21 cellular contexts compared by ENCODE assay signal in the genomic region with DNA sequence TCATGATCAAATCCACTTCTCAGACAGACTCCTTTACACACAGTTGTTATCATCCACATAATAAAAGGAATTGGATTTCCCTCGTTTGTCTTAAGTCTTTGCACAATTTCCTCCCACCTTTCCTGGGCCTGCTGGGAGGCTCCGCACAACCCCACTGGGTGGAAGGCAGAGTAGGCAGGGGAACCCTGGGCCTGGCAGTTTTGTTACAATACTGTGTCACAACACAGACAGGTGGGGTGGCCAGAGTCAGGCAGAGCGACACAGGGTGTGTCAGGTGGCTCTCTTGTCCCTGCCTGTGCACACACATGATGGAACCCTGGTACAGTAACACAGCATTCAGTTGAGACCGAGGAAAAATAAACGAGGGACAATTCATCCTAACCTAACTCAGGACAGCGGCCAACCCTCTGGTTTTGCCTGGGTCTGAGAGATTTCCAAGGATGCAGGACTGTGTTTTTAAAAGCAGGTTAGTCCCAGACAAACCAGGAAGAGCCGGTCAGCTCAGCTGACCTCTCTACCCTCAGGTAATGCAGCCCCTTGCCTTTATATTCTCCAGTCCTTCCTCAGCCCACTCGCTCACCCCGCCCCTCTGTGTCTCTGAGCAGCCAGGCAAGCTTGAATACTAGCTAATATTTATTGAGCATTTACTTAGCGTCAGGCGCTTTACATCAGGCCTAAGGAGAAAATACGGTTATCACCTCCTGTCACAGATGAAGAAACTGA. TPM values are rescaled to one million over a fixed set of nuclear protein-coding genes. Genes with fewer than 3 reads are reported as not detected.
DNase-seq lines count a peak whose midpoint lies in the region; ATAC-seq, FAIRE-seq and TF ChIP-seq lines count a peak whose summit lies in the region.
"Had no signal": no experiment of that assay in that cellular context is flagged by ENCODE, and none has a peak within 500 bp of the region (broad histone marks: within the 10 kb centered on the region; RNA-seq: fewer than 3 reads in every experiment).

No MANE protein-coding gene starts in this region.

- H2BK20ac ChIP-seq in H1 (ENCODE audit: low read length), result no peak overlapping the region

- no peak overlapping the region for H3K4ac ChIP-seq in H1 (replicated peaks; ENCODE audit: insufficient read length, low read depth, low read length)

- H2BK12ac ChIP-seq in H1 (ENCODE audit: low read depth, low read length), result no peak overlapping the region

- FAIRE-seq in H1 (lab: Jason Lieb, UNC), result no peak
- FAIRE-seq: pancreas, TTC549 had no signal

- H2AFZ ChIP-seq in H1 (ENCODE audit: low read length), result no peak overlapping the region

- 0 out of 2 replicates have a peak overlapping the region, but pooled peaks have one; percentile 82 for H2BK15ac ChIP-seq in H1 (ENCODE audit: low read length)

- TF ChIP-seq POLR2A in H1 (IDR thresholded peaks at IDR 0.05; ENCODE audit: control extremely low read depth in 1 of 2, low read depth in 2 of 2, low read length in 2 of 2), result no peak
- no peak for TF ChIP-seq POLR2A in vagina (IDR thresholded peaks at IDR 0.05)

- 0 out of 2 replicates have a peak overlapping the region, but pooled peaks have one; percentile 23 for H4K8ac ChIP-seq in H1 (ENCODE audit: extremely low read depth, insufficient read depth, low read length)

- no peaks in the 10 kb centered on the region for H3K79me2 ChIP-seq in H1 (ENCODE audit: control insufficient read depth in 1 of 2, insufficient read depth in 2 of 2, low read length in 2 of 2)

- H3K36me3 Mint-ChIP-seq in nephron progenitor cell (ENCODE audit: low read depth), result no peaks in the 10 kb centered on the region

- WGBS in right cardiac atrium, result 84% methylated on average over 12 of the region's 12 CpGs
- 87% methylated on average over 12 of the region's 12 CpGs; no CpG with 5 or more reads in 1 of the 2 experiments for WGBS in H1 (ENCODE audit: extremely low coverage in 1 of 2, insufficient coverage in 1 of 2, insufficient read length in 1 of 2, insufficient replicate concordance in 2 of 2, low coverage in 1 of 2, low lambda C conversion rate in 2 of 2, missing lambda C conversion rate in 1 of 2), 2 experiments

- H3K9me3 ChIP-seq in right cardiac atrium (ENCODE audit: control insufficient read depth, low read length) (no peaks in the 10 kb centered on the region), H1 (ENCODE audit: insufficient read depth in 2 of 2, low read depth in 1 of 2, low read length in 1 of 2) (no peaks in the 10 kb centered on the region), vagina (no peaks in the 10 kb centered on the region)
- H3K9me3 ChIP-seq: esophagus squamous epithelium, pancreas had no signal

- H4K5ac ChIP-seq in H1 (ENCODE audit: insufficient read length, low read depth, low read length), result no peak overlapping the region

- no peak for TF ChIP-seq EP300 in H1 (IDR thresholded peaks at IDR 0.05; ENCODE audit: borderline replicate concordance in 1 of 2, low read depth in 2 of 2, low read length in 2 of 2)

- no peaks in the 10 kb centered on the region for H3K27me3 ChIP-seq in right cardiac atrium (ENCODE audit: control insufficient read depth, insufficient read depth)
- H3K27me3 ChIP-seq in H1 (replicated peaks in 1 of 4; ENCODE audit: control insufficient read depth in 3 of 4, extremely low read depth in 1 of 4, insufficient read depth in 3 of 4, low read length in 3 of 4), result no peaks in the 10 kb centered on the region; a peak in 1 of 7 replicates
- no peaks in the 10 kb centered on the region for H3K27me3 ChIP-seq in vagina
- H3K27me3 ChIP-seq: esophagus squamous epithelium, pancreas had no signal

- H3K9me3 Mint-ChIP-seq in nephron progenitor cell, result no peaks in the 10 kb centered on the region

- no peaks in the 10 kb centered on the region for H4K20me1 ChIP-seq in H1 (replicated peaks in 1 of 2; ENCODE audit: control insufficient read depth in 1 of 2, insufficient read depth in 2 of 2, low read length in 2 of 2)

- no peaks in the 10 kb centered on the region for H3K36me3 ChIP-seq in H1 (ENCODE audit: control insufficient read depth in 2 of 4, insufficient read depth in 4 of 4, low read length in 3 of 4)
- no peaks in the 10 kb centered on the region for H3K36me3 ChIP-seq in vagina
- H3K36me3 ChIP-seq: esophagus squamous epithelium, pancreas had no signal

- intact Hi-C loops in right cardiac atrium (cut with DNase I) (no loop called here), Right ventricle myocardium inferior (cut with DNase I) (no loop called here), vagina (cut with DNase I) (no loop called here)

- H3K27ac Mint-ChIP-seq in nephron progenitor cell, result peak overlapping the region; percentile 88

- peaks cover 66% of the 10 kb centered on the region for H3K4me1 Mint-ChIP-seq in nephron progenitor cell

- no peak overlapping the region for H2BK120ac ChIP-seq in H1 (replicated peaks; ENCODE audit: low read depth, low read length)

- no peaks in the 10 kb centered on the region; the same call in 1 of the 2 replicates for H3K23me2 ChIP-seq in H1 (ENCODE audit: low read depth, low read length)

- TF ChIP-seq CTCF in H1 (IDR thresholded peaks at IDR 0.05; ENCODE audit: control extremely low read depth in 1 of 3, insufficient read depth in 1 of 3, low read depth in 1 of 3, low read length in 3 of 3) (no peak), nephron progenitor cell (IDR thresholded peaks at IDR 0.05) (no peak), vagina (IDR thresholded peaks at IDR 0.05) (no peak)

- DNase-seq in right cardiac atrium (no peak), Right ventricle myocardium inferior (ENCODE audit: missing footprints) (no peak), H1 (ENCODE audit: low read depth in 1 of 2, low spot score in 2 of 2) (no peak), nephron progenitor cell (no peak), vagina (ENCODE audit: extremely low spot score in 2 of 2) (peak in 1 of 2 donors; percentile 74), DMS53 (lab: John Stamatoyannopoulos, UW) (no peak), pons (ENCODE audit: low spot score) (no peak), HuH-7 (ENCODE audit: low spot score) (no peak)
- DNase-seq: activated CD4-positive, alpha-beta T cell treated with anti-CD3 and anti-CD28 coated beads for 48 hours; activated CD8-positive, alpha-beta memory T cell treated with anti-CD3 and anti-CD28 coated beads, Interleukin-2, amount 50 U/mL, for 4 hours; activated gamma-delta T cell; DMS79; esophagus squamous epithelium; GOT3; NCI-H1105 treated with DMSO at 0.1 percent for 48 hours; NCI-H2107; NCI-H510A treated with DMSO at 0.1 percent for 48 hours; pancreas; stimulated activated CD4-positive, alpha-beta T cell treated with anti-CD3 and anti-CD28 coated beads, Interleukin-2, amount 100 ng/mL, for 48 hours had no signal

- ATAC-seq in right cardiac atrium (no peak), Right ventricle myocardium inferior (no peak)

- H3K14ac ChIP-seq in H1 (ENCODE audit: insufficient read length), result no peak overlapping the region

- no peaks in the 10 kb centered on the region for H3K79me1 ChIP-seq in H1 (ENCODE audit: low read depth, low read length)

- H3K4me1 ChIP-seq in right cardiac atrium (ENCODE audit: control insufficient read depth, insufficient read depth, low read length) (peaks cover 19% of the 10 kb centered on the region), H1 (replicated peaks in 1 of 4; ENCODE audit: control insufficient read depth in 3 of 4, insufficient read depth in 4 of 4, low read length in 3 of 4) (peaks cover 3 to 12% (median 8%) of the 10 kb centered on the region in 4 experiments), vagina (peaks cover 10% of the 10 kb centered on the region)

- H3K56ac ChIP-seq in H1 (replicated peaks; ENCODE audit: insufficient read length, low read depth, low read length), result no peak overlapping the region

- H3K27ac ChIP-seq in right cardiac atrium (ENCODE audit: low read length), result peak overlapping the region; percentile 75
- H3K27ac ChIP-seq in H1 (ENCODE audit: low read depth, low read length), result no peak overlapping the region
- peak overlapping the region; percentile 77 for H3K27ac ChIP-seq in vagina
- H3K27ac ChIP-seq: RWPE1 had no signal

- H3K4me3 Mint-ChIP-seq in nephron progenitor cell, result no peak overlapping the region

- H3K9ac ChIP-seq in H1 (replicated peaks in 1 of 4; ENCODE audit: extremely low read depth in 1 of 4, low read depth in 3 of 4, low read length in 3 of 4), result no peak overlapping the region

- H3K4me2 ChIP-seq in H1 (ENCODE audit: insufficient read depth in 1 of 2, low read depth in 2 of 2, low read length in 2 of 2), result no peak overlapping the region

- POLR2A ChIA-PET in H1 (lab: Charles Lee; ENCODE audit: partially characterized antibody), result interaction anchor here (0.8 to 1.8 kb wide), 3 partner anchors 9 to 16 kb away, joined by 3 to 5 read pairs (median 3); no protein-coding TSS in a partner anchor

- CTCF ChIA-PET in H1 (lab: Charles Lee; ENCODE audit: partially characterized antibody), result interaction anchor here (0.8 to 1.7 kb wide), 6 partner anchors 9 to 209 kb away, joined by 3 to 5 read pairs (median 4); a partner anchor contains a TSS

- H2BK5ac ChIP-seq in H1 (ENCODE audit: low read depth, low read length), result peak overlapping the region; percentile 55; the same call in 1 of the 2 replicates

- H2AK5ac ChIP-seq in H1 (ENCODE audit: low read depth, low read length), result no peak overlapping the region

- TF ChIP-seq RAD21 in H1 (IDR thresholded peaks at IDR 0.05 in 1 of 2, conservative IDR thresholded peaks at IDR 0.05 in 1 of 2; ENCODE audit: low read depth in 2 of 2, low read length in 2 of 2), result no peak

- no peak overlapping the region for H3K23ac ChIP-seq in H1 (ENCODE audit: insufficient read length)

- no peak overlapping the region for H4K91ac ChIP-seq in H1 (replicated peaks; ENCODE audit: insufficient read length, low read length)

- no peak overlapping the region for H3K18ac ChIP-seq in H1 (ENCODE audit: extremely low read depth, low read length)

- no peak overlapping the region for H3K4me3 ChIP-seq in right cardiac atrium (ENCODE audit: low read length)
- H3K4me3 ChIP-seq in H1 (ENCODE audit: extremely low read depth in 1 of 4, insufficient read depth in 2 of 4, low read depth in 3 of 4, low read length in 4 of 4), result no peak overlapping the region
- no peak overlapping the region for H3K4me3 ChIP-seq in vagina
- H3K4me3 ChIP-seq: esophagus squamous epithelium, pancreas had no signal

- peaks cover 7% of the 10 kb centered on the region for H3K27me3 Mint-ChIP-seq in nephron progenitor cell (ENCODE audit: low read depth, poor library complexity)

RNA-seq across cellular contexts. Expression of a gene that starts 8.8 kb away (rescaled TPM):
- total RNA-seq in right cardiac atrium (10 to 100 TPM in 2 of 4 donors, 1 to 10 TPM in 2; 6.7 to 13.2 (median 10.3) TPM), Right ventricle myocardium inferior (13.0 TPM), vagina (4.9 TPM)
- polyA plus RNA-seq in right cardiac atrium (7.3 TPM), H1 (2011; rRNA removed) (9.3 and 10.1 TPM in 2 replicates)
- total RNA-seq in H1 (2021; fragmentation: NEBNext Ultra II Directional; extraction: Animal tissue kit (Norgen Biotek cat#: 25700)), result 35.2 and 35.3 TPM in 2 replicates
- 9.7 TPM for polyA plus RNA-seq in H1 (2011; cell fraction: cytosol; rRNA removed)
- polyA plus RNA-seq in H1 (2011; cell fraction: nucleus; rRNA removed), result 13.4 TPM
- polyA plus RNA-seq in H1 (2012, experiment 1 of 2), result 21.5 to 31.3 TPM (median 28.3 TPM) in 4 replicates
- 15.9 TPM for polyA plus RNA-seq in H1 (2012, experiment 2 of 2)
- 20.3 TPM for polyA plus RNA-seq in H1 (2013, experiment 1 of 2)
- polyA plus RNA-seq in H1 (2013, experiment 2 of 2), result 27.1 TPM
- polyA minus RNA-seq in H1 (2011; rRNA and poly(A)+ RNA removed), result 24.5 and 32.5 TPM in 2 replicates
- 16.4 TPM for polyA minus RNA-seq in H1 (2011; cell fraction: cytosol; rRNA and poly(A)+ RNA removed)
- polyA minus RNA-seq in H1 (2011; cell fraction: nucleus; rRNA and poly(A)+ RNA removed), result 13.8 TPM
